Comparison of ENCODE assay signal across 13 cellular contexts in genomic region chr10:46325021-46325420, GRCh38. TPM values are rescaled to one million over a fixed set of nuclear protein-coding genes. Genes with fewer than 3 reads are reported as not detected.
DNase-seq lines count a peak whose midpoint lies in the region; ATAC-seq and TF ChIP-seq lines count a peak whose summit lies in the region.
"Had no signal": no experiment of that assay in that cellular context is flagged by ENCODE, and none has a peak within 500 bp of the region (broad histone marks: within the 10 kb centered on the region; RNA-seq: fewer than 3 reads in every experiment).

No MANE protein-coding gene starts in this region.

- intact Hi-C loops in A673 (cut with micrococcal nuclease; ENCODE audit: unreplicated experiment) = no loop called here
- intact Hi-C loops in colonic mucosa (cut with DNase I) = no loop called here

- CTCF ChIA-PET in A673 (lab: Charles Lee) = no interaction called here
- CTCF ChIA-PET in activated CD8-positive, alpha-beta T cell treated with anti-CD3 and anti-CD28 coated beads, Interleukin-2, amount 10 ng/mL, durations not matched to agents 7 days and 5 days (lab: Charles Lee) = no interaction called here

- no peaks in the 10 kb centered on the region for H3K9me3 Mint-ChIP-seq in activated CD8-positive, alpha-beta T cell treated with anti-CD3 and anti-CD28 coated beads, Interleukin-2, amount 10 ng/mL, durations not matched to agents 7 days and 5 days (ENCODE audit: insufficient read depth)
- H3K9me3 Mint-ChIP-seq: activated naive CD4-positive, alpha-beta T cell treated with anti-CD3 and anti-CD28 coated beads, Interleukin-2, amount 50 U/mL, for 24 hours; CD8-positive, alpha-beta memory T cell had no signal

- H3K4me1 Mint-ChIP-seq in activated CD8-positive, alpha-beta T cell treated with anti-CD3 and anti-CD28 coated beads, Interleukin-2, amount 10 ng/mL, durations not matched to agents 7 days and 5 days (ENCODE audit: low read depth) = no peaks in the 10 kb centered on the region
- H3K4me1 Mint-ChIP-seq: activated naive CD4-positive, alpha-beta T cell treated with anti-CD3 and anti-CD28 coated beads, Interleukin-2, amount 50 U/mL, for 24 hours; CD8-positive, alpha-beta memory T cell had no signal

- H3K9ac ChIP-seq in colonic mucosa (ENCODE audit: low read depth in 2 of 2, low read length in 2 of 2) = no peak overlapping the region

- POLR2A ChIA-PET in A673 (lab: Charles Lee; ENCODE audit: low non-redundant PET) = no interaction called here
- POLR2A ChIA-PET in activated CD8-positive, alpha-beta T cell treated with anti-CD3 and anti-CD28 coated beads, Interleukin-2, amount 10 ng/mL, durations not matched to agents 7 days and 5 days (lab: Charles Lee) = no interaction called here

- no peaks in the 10 kb centered on the region for H3K36me3 ChIP-seq in A673 (ENCODE audit: insufficient read depth, low read length, poor library complexity, severe bottlenecking)
- no peaks in the 10 kb centered on the region for H3K36me3 ChIP-seq in colonic mucosa

- H3K9me3 ChIP-seq in A673 (ENCODE audit: low read depth, low read length, poor library complexity, severe bottlenecking) (no peaks in the 10 kb centered on the region), colonic mucosa (no peaks in the 10 kb centered on the region)

- DNase-seq in A673 (ENCODE audit: low spot score) (no peak), GM19240 (ENCODE audit: insufficient read length, low spot score) (peak; percentile 18), iPS-NIHi7 (ENCODE audit: extremely low spot score) (peak; percentile 31), colonic mucosa (no peak), NCI-H2227 treated with DMSO at 0.1 percent for 48 hours (lab: John Stamatoyannopoulos, UW) (no peak)
- DNase-seq in activated CD8-positive, alpha-beta T cell treated with anti-CD3 and anti-CD28 coated beads, Interleukin-2, amount 10 ng/mL, durations not matched to agents 7 days and 5 days = peak; percentile 21
- DNase-seq: KBM-7; stimulated activated CD4-positive, alpha-beta T cell treated with anti-CD3 and anti-CD28 coated beads, Interleukin-1b, Interleukin-23, amount 100 ng/mL, for 48 hours had no signal

- H3K36me3 Mint-ChIP-seq in activated CD8-positive, alpha-beta T cell treated with anti-CD3 and anti-CD28 coated beads, Interleukin-2, amount 10 ng/mL, durations not matched to agents 7 days and 5 days (ENCODE audit: low read depth) = no peaks in the 10 kb centered on the region
- H3K36me3 Mint-ChIP-seq: activated naive CD4-positive, alpha-beta T cell treated with anti-CD3 and anti-CD28 coated beads, Interleukin-2, amount 50 U/mL, for 24 hours; CD8-positive, alpha-beta memory T cell had no signal

- no peak overlapping the region for H3K4me3 ChIP-seq in A673 (ENCODE audit: low read depth, low read length, poor library complexity, severe bottlenecking)
- H3K4me3 ChIP-seq in colonic mucosa = no peak overlapping the region

- H3K27me3 ChIP-seq in A673 (replicated peaks; ENCODE audit: insufficient read depth, low read depth, low read length, poor library complexity) = peaks cover 13% of the 10 kb centered on the region
- H3K27me3 ChIP-seq in colonic mucosa = no peaks in the 10 kb centered on the region

- H3K27ac Mint-ChIP-seq in activated CD8-positive, alpha-beta T cell treated with anti-CD3 and anti-CD28 coated beads, Interleukin-2, amount 10 ng/mL, durations not matched to agents 7 days and 5 days = no peak overlapping the region
- H3K27ac Mint-ChIP-seq: activated naive CD4-positive, alpha-beta T cell treated with anti-CD3 and anti-CD28 coated beads, Interleukin-2, amount 50 U/mL, for 24 hours; CD8-positive, alpha-beta memory T cell had no signal

- 0 out of 2 replicates have a peak, but pooled peaks have one; percentile 36 for TF ChIP-seq CTCF in A673 (conservative IDR thresholded peaks at IDR 0.05; ENCODE audit: low read depth, low read length)
- no peak for TF ChIP-seq CTCF in colonic mucosa (IDR thresholded peaks at IDR 0.05)

- no peak overlapping the region for H3K4me3 Mint-ChIP-seq in activated CD8-positive, alpha-beta T cell treated with anti-CD3 and anti-CD28 coated beads, Interleukin-2, amount 10 ng/mL, durations not matched to agents 7 days and 5 days
- H3K4me3 Mint-ChIP-seq: activated naive CD4-positive, alpha-beta T cell treated with anti-CD3 and anti-CD28 coated beads, Interleukin-2, amount 50 U/mL, for 24 hours; CD8-positive, alpha-beta memory T cell had no signal

- ATAC-seq in activated CD8-positive, alpha-beta T cell treated with anti-CD3 and anti-CD28 coated beads, Interleukin-2, amount 10 ng/mL, durations not matched to agents 7 days and 5 days = peak; percentile 33
- ATAC-seq in GM18520 (IDR thresholded peaks at IDR 0.05; ENCODE audit: unreplicated experiment) = no peak
- no peak for ATAC-seq in GM18517 (IDR thresholded peaks at IDR 0.05; ENCODE audit: unreplicated experiment)
- ATAC-seq: activated CD4-positive, CD25-positive, alpha-beta regulatory T cell treated with anti-CD3 and anti-CD28 coated beads, Interleukin-2, amount 50 U/mL, for 24 hours had no signal

- H3K27ac ChIP-seq in A673 (ENCODE audit: low read depth, low read length, poor library complexity, severe bottlenecking) (no peak overlapping the region), colonic mucosa (no peak overlapping the region)

- peaks cover 5% of the 10 kb centered on the region for H3K27me3 Mint-ChIP-seq in activated CD8-positive, alpha-beta T cell treated with anti-CD3 and anti-CD28 coated beads, Interleukin-2, amount 10 ng/mL, durations not matched to agents 7 days and 5 days (ENCODE audit: low read depth)
- H3K27me3 Mint-ChIP-seq: activated naive CD4-positive, alpha-beta T cell treated with anti-CD3 and anti-CD28 coated beads, Interleukin-2, amount 50 U/mL, for 24 hours had no signal

- H3K4me1 ChIP-seq in A673 (ENCODE audit: insufficient read depth, low read length, poor library complexity, severe bottlenecking) (no peaks in the 10 kb centered on the region), colonic mucosa (no peaks in the 10 kb centered on the region)

- BruUV-seq in A673 (replicated peaks; lab: Mats Ljungman, UMichigan) = no TSS peak

RNA-seq across cellular contexts. Expression of gene ANTXRL, which starts 38.2 kb away (rescaled TPM):
- not detected in 2 replicates for total RNA-seq in A673 (2021)
- not detected for total RNA-seq in activated CD8-positive, alpha-beta T cell treated with anti-CD3 and anti-CD28 coated beads, Interleukin-2, amount 10 ng/mL, durations not matched to agents 7 days and 5 days
- not detected for total RNA-seq in colonic mucosa
- total RNA-seq: CD8-positive, alpha-beta memory T cell had no signal

RNA-seq across cellular contexts. Expression of gene ANXA8L1, which starts 50.6 kb away (rescaled TPM):
- not detected in 2 replicates for total RNA-seq in A673 (2021)
- not detected for total RNA-seq in activated CD8-positive, alpha-beta T cell treated with anti-CD3 and anti-CD28 coated beads, Interleukin-2, amount 10 ng/mL, durations not matched to agents 7 days and 5 days
- not detected for total RNA-seq in colonic mucosa
- total RNA-seq: CD8-positive, alpha-beta memory T cell had no signal

Comparison
In these comparisons a context has a peak if more than half of its experiments do, and no peak if none do; other contexts are left out.
1. DNase-seq: peak in GM19240 (single experiment), activated CD8-positive, alpha-beta T cell treated with anti-CD3 and anti-CD28 coated beads, Interleukin-2, amount 10 ng/mL, durations not matched to agents 7 days and 5 days (single experiment) and iPS-NIHi7 (single experiment); none in A673 (single experiment), colonic mucosa (single experiment) and NCI-H2227 treated with DMSO at 0.1 percent for 48 hours (single experiment).